27 cellular contexts compared by ENCODE assay signal in genomic region chr2:236798491-236798890, GRCh38.
"Had no signal": no experiment of that assay in that cellular context is flagged by ENCODE, and none has a peak within 500 bp of the region (broad histone marks: within the 10 kb centered on the region; RNA-seq: fewer than 3 reads in every experiment).

No MANE protein-coding gene starts in this region.

- H3K27me3 ChIP-seq: stomach, testis, thyroid gland, tibial artery, tibial nerve, transverse colon, upper lobe of left lung, uterus, vagina had no signal

- H3K4me1 ChIP-seq: stomach, testis, upper lobe of left lung, upper lobe of right lung, uterus had no signal

- H3K4me3 ChIP-seq: stomach, suprapubic skin, testis, thoracic aorta, thyroid gland, tibial artery, tibial nerve, transverse colon, upper lobe of left lung, upper lobe of right lung, uterus, vagina had no signal

- DNase-seq: stimulated activated CD4-positive, alpha-beta T cell treated with anti-CD3 and anti-CD28 coated beads, Interleukin-2, amount 100 ng/mL, for 48 hours; stimulated activated CD4-positive, alpha-beta T cell treated with anti-CD3 and anti-CD28 coated beads, Interleukin-4, amount 100 ng/mL, for 1 hour; stimulated activated CD4-positive, alpha-beta T cell treated with anti-CD3 and anti-CD28 coated beads, Interleukin-4, amount 100 ng/mL, for 24 hours; stimulated activated CD4-positive, alpha-beta T cell treated with anti-CD3 and anti-CD28 coated beads, Interleukin-4, amount 100 ng/mL, for 4 hours; stimulated activated CD8-positive, alpha-beta memory T cell treated with anti-CD3 and anti-CD28 coated beads, Interleukin-4, amount 100 ng/mL, for 48 hours; stimulated activated naive B cell treated with anti-CD40 and anti-IgM and Interleukin-4, amounts not matched to agents 10 μg/mL and 1 μg/mL and 100 μg/mL, for 72 hours; stimulated activated naive CD4-positive, alpha-beta T cell; stimulated activated naive CD4-positive, alpha-beta T cell treated with Interleukin-2 at 50 U/mL for 16 hours; stimulated activated naive CD8-positive, alpha-beta T cell treated with anti-CD3 and anti-CD28 coated beads, Interleukin-15, amount 100 ng/mL, for 72 hours; stimulated activated naive CD8-positive, alpha-beta T cell treated with anti-CD3 and anti-CD28 coated beads, Interleukin-15, Interleukin-2, amounts not matched to agents 100 U/mL and 50 U/mL, for 24 hours; stomach; substantia nigra; testis; thyroid gland; tibial artery; transverse colon; trophoblast cell; upper lobe of left lung; upper lobe of right lung; uterus had no signal

- H3K27ac ChIP-seq: stomach, suprapubic skin, testis, thyroid gland, tibial nerve, upper lobe of left lung, upper lobe of right lung had no signal

- H3K36me3 ChIP-seq: stomach, suprapubic skin, thoracic aorta, thyroid gland, tibial artery, tibial nerve, transverse colon, upper lobe of left lung, upper lobe of right lung, uterus, vagina had no signal

- H3K9me3 ChIP-seq: stomach, suprapubic skin, testis, thoracic aorta, thyroid gland, tibial artery, tibial nerve, transverse colon, upper lobe of left lung, upper lobe of right lung, uterus, vagina had no signal

- FAIRE-seq: urothelium cell line had no signal

- ATAC-seq: stimulated activated effector memory CD8-positive, alpha-beta T cell treated with anti-CD3 and anti-CD28 coated beads, Interleukin-12 subunit alpha, Interleukin-12 subunit beta, amount 100 ng/mL, for 72 hours; stimulated activated memory B cell treated with anti-CD40 and anti-IgM and Interleukin-4, amounts not matched to agents 10 μg/mL and 1 μg/mL and 100 μg/mL, for 72 hours; stimulated activated naive B cell treated with anti-CD40 and anti-IgM and Interleukin-4, amounts not matched to agents 10 μg/mL and 1 μg/mL and 100 μg/mL, for 72 hours; stimulated activated naive CD8-positive, alpha-beta T cell treated with anti-CD3 and anti-CD28 coated beads, Interleukin-15, amount 100 ng/mL, for 72 hours; stimulated activated naive CD8-positive, alpha-beta T cell treated with anti-CD3 and anti-CD28 coated beads, Interleukin-15, Interleukin-2, amounts not matched to agents 100 U/mL and 50 U/mL, for 24 hours; upper lobe of right lung had no signal
